35 cellular contexts compared by ENCODE assay signal in genomic region chr4:73539386-73539785, GRCh38. TPM values are rescaled to one million over a fixed set of nuclear protein-coding genes. Genes with fewer than 3 reads are reported as not detected.
"Had no signal": no experiment of that assay in that cellular context is flagged by ENCODE, and none has a peak within 500 bp of the region (broad histone marks: within the 10 kb centered on the region; RNA-seq: fewer than 3 reads in every experiment).

No MANE protein-coding gene starts in this region.

- H3K4me3 ChIP-seq: PC-9 had no signal

- H3K36me3 Mint-ChIP-seq: activated naive CD8-positive, alpha-beta T cell treated with anti-CD3 and anti-CD28 coated beads for 36 hours had no signal

- DNase-seq: activated CD4-positive, alpha-beta memory T cell treated with anti-CD3 and anti-CD28 coated beads, Interleukin-2, amount 10 ng/mL, durations not matched to agents 7 days and 5 days; activated CD4-positive, alpha-beta T cell treated with anti-CD3 and anti-CD28 coated beads for 1 hour; activated CD4-positive, alpha-beta T cell treated with anti-CD3 and anti-CD28 coated beads for 48 hours; activated CD4-positive, CD25-positive, alpha-beta regulatory T cell; activated CD8-positive, alpha-beta memory T cell treated with anti-CD3 and anti-CD28 coated beads for 24 hours; activated effector memory CD4-positive, alpha-beta T cell treated with anti-CD3 and anti-CD28 coated beads, Interleukin-2, amount 50 U/mL, for 16 hours; activated naive CD4-positive, alpha-beta T cell; activated naive CD4-positive, alpha-beta T cell treated with anti-CD3 and anti-CD28 coated beads, Interleukin-2, amount 50 U/mL, for 16 hours; activated naive CD8-positive, alpha-beta T cell treated with anti-CD3 and anti-CD28 coated beads for 36 hours; activated T-cell treated with anti-CD3 and anti-CD28 coated beads, Interleukin-2, amount 50 U/mL, for 1 hour; activated T-cell treated with anti-CD3 and anti-CD28 coated beads, Interleukin-2, amount 50 U/mL, for 72 hours; amniotic stem cell; aorta; brain microvascular endothelial cell; central memory CD4-positive, alpha-beta T cell; MM.1S; MV-4-11; NCI-H1092; NCI-H1436 treated with DMSO at 0.1 percent for 48 hours; NCI-H1694 treated with DMSO at 0.1 percent for 48 hours; NCI-H2029; NCI-H345; NCI-H526; NK-92 treated with Interleukin-12 subunit alpha and Interleukin-12 subunit beta, amount 100 ng/mL, for 24 hours; PC-9; Right ventricle myocardium superior; SW 1271; T-helper 1 cell; T-helper 2 cell; T-helper 9 cell; WERI-Rb-1 had no signal

- H3K27me3 ChIP-seq: brain microvascular endothelial cell had no signal

- H3K27me3 Mint-ChIP-seq: activated naive CD8-positive, alpha-beta T cell treated with anti-CD3 and anti-CD28 coated beads for 36 hours had no signal

- H3K9me3 Mint-ChIP-seq: activated CD4-positive, alpha-beta memory T cell treated with anti-CD3 and anti-CD28 coated beads, Interleukin-2, amount 10 ng/mL, durations not matched to agents 7 days and 5 days; activated naive CD8-positive, alpha-beta T cell treated with anti-CD3 and anti-CD28 coated beads for 36 hours; activated T-cell treated with anti-CD3 and anti-CD28 coated beads, Interleukin-2, amount 50 U/mL, for 72 hours; activated T-helper 17 cell treated with anti-CD3 and anti-CD28 coated beads, Interleukin-2, amount 50 U/mL, for 72 hours had no signal

- H3K4me1 Mint-ChIP-seq: activated T-helper 17 cell treated with anti-CD3 and anti-CD28 coated beads, Interleukin-2, amount 50 U/mL, for 72 hours had no signal

- H3K27ac Mint-ChIP-seq: activated CD4-positive, alpha-beta memory T cell treated with anti-CD3 and anti-CD28 coated beads, Interleukin-2, amount 10 ng/mL, durations not matched to agents 7 days and 5 days; activated naive CD8-positive, alpha-beta T cell treated with anti-CD3 and anti-CD28 coated beads for 36 hours; activated T-cell treated with anti-CD3 and anti-CD28 coated beads, Interleukin-2, amount 50 U/mL, for 72 hours; activated T-helper 17 cell treated with anti-CD3 and anti-CD28 coated beads, Interleukin-2, amount 50 U/mL, for 72 hours had no signal

- H2AFZ ChIP-seq: PC-9 had no signal

- H3K27ac ChIP-seq: brain microvascular endothelial cell, PC-9, WERI-Rb-1 had no signal

- ATAC-seq: activated T-cell treated with anti-CD3 and anti-CD28 coated beads, Interleukin-2, amount 50 U/mL, for 72 hours; activated T-helper 17 cell treated with anti-CD3 and anti-CD28 coated beads, Interleukin-2, amount 50 U/mL, for 72 hours had no signal

- H3K4me3 Mint-ChIP-seq: activated CD4-positive, alpha-beta memory T cell treated with anti-CD3 and anti-CD28 coated beads, Interleukin-2, amount 10 ng/mL, durations not matched to agents 7 days and 5 days; activated naive CD8-positive, alpha-beta T cell treated with anti-CD3 and anti-CD28 coated beads for 36 hours; activated T-cell treated with anti-CD3 and anti-CD28 coated beads, Interleukin-2, amount 50 U/mL, for 72 hours; activated T-helper 17 cell treated with anti-CD3 and anti-CD28 coated beads, Interleukin-2, amount 50 U/mL, for 72 hours had no signal

- H3K4me2 ChIP-seq: PC-9 had no signal

- H3K36me3 ChIP-seq: brain microvascular endothelial cell, WERI-Rb-1 had no signal

RNA-seq across cellular contexts. Expression of gene AFM, which starts 57.8 kb away (rescaled TPM):
- total RNA-seq: activated CD4-positive, alpha-beta memory T cell treated with anti-CD3 and anti-CD28 coated beads, Interleukin-2, amount 10 ng/mL, durations not matched to agents 7 days and 5 days; activated naive CD8-positive, alpha-beta T cell treated with anti-CD3 and anti-CD28 coated beads for 36 hours; activated T-cell treated with anti-CD3 and anti-CD28 coated beads, Interleukin-2, amount 50 U/mL, for 72 hours; activated T-helper 17 cell treated with anti-CD3 and anti-CD28 coated beads, Interleukin-2, amount 50 U/mL, for 72 hours; aorta; cerebellum; LHCN-M2; NCI-H460; PC-9; Right ventricle myocardium superior had no signal
- polyA plus RNA-seq: aorta had no signal
